8 cellular contexts compared by ENCODE assay signal in genomic region chr10:49761789-49762565, GRCh38. TPM values are rescaled to one million over a fixed set of nuclear protein-coding genes. Genes with fewer than 3 reads are reported as not detected.
DNase-seq lines count a peak whose midpoint lies in the region; ATAC-seq and TF ChIP-seq lines count a peak whose summit lies in the region.

TSS of gene OGDHL (minus strand) at chr10:49762323. CDS start at chr10:49758592, 3,731 bp downstream.

- peak within 1 kb of the TSS; percentile 51 to 58 for H3K4me3 ChIP-seq in right atrium auricular region

- no peaks in the 10 kb centered on the region for H3K27me3 ChIP-seq in right atrium auricular region

- no peak within 1 kb of the TSS for H3K27ac ChIP-seq in right atrium auricular region

- H3K36me3 ChIP-seq in right atrium auricular region = no peaks in the 10 kb centered on the region

- H3K27ac Mint-ChIP-seq in CD14-positive monocyte = no peak within 1 kb of the TSS

- H3K4me1 ChIP-seq in right atrium auricular region = peaks cover 0 to 12% of the 10 kb centered on the region in 2 donors

- H3K9me3 ChIP-seq in right atrium auricular region = peaks cover 0 to 4% of the 10 kb centered on the region in 2 donors

- H3K4me1 Mint-ChIP-seq in CD14-positive monocyte = no peaks in the 10 kb centered on the region

- DNase-seq in CD14-positive monocyte (ENCODE audit: low spot score) (no peak), anterior cingulate cortex (lab: John Stamatoyannopoulos, UW) (peak in 54 of 58 donors; percentile 8 to 86 (median 46)), right atrium auricular region (ENCODE audit: low spot score) (no peak), renal cortical epithelial cell (ENCODE audit: low read depth) (peak; percentile 5)

- H3K9me3 Mint-ChIP-seq in CD14-positive monocyte = peaks cover 0 to 4% (median 0%) of the 10 kb centered on the region in 7 donors

- H3K27me3 Mint-ChIP-seq in CD14-positive monocyte (ENCODE audit: low read depth in 3 of 3) = peaks cover 21 to 42% (median 24%) of the 10 kb centered on the region in 3 donors

- ATAC-seq in GM18909 (IDR thresholded peaks at IDR 0.05; ENCODE audit: poor library complexity, unreplicated experiment) (peak; percentile 81), HG03521 (IDR thresholded peaks at IDR 0.05; ENCODE audit: unreplicated experiment) (peak; percentile 87), HG02840 (IDR thresholded peaks at IDR 0.05; ENCODE audit: low FRiP score, unreplicated experiment) (no peak)

- TF ChIP-seq CTCF in CD14-positive monocyte (IDR thresholded peaks at IDR 0.05) = no peak
- TF ChIP-seq CTCF in right atrium auricular region (IDR thresholded peaks at IDR 0.05) = no peak

- intact Hi-C loops in CD14-positive monocyte (cut with micrococcal nuclease) = no loop called here

- H3K4me3 Mint-ChIP-seq in CD14-positive monocyte = peak within 1 kb of the TSS; percentile 31 to 74

- H3K36me3 Mint-ChIP-seq in CD14-positive monocyte = no peaks in the 10 kb centered on the region

TF ChIP-seq in PFSK-1, 5 proteins besides CTCF, POLR2A, EP300 and RAD21:
- TF ChIP-seq SIN3A (IDR thresholded peaks at IDR 0.05; ENCODE audit: borderline replicate concordance, insufficient read depth, low read length) = peak; percentile 60; the same call in 1 of the 2 replicates
- no peak for TF ChIP-seq POLR2AphosphoS5 (IDR thresholded peaks at IDR 0.05; ENCODE audit: low read depth, low read length)
- TF ChIP-seq FOXP2 (optimal IDR thresholded peaks at IDR 0.05; ENCODE audit: borderline replicate concordance, extremely low read depth, extremely low read length, insufficient read depth) = peak; percentile 91
- TF ChIP-seq REST (IDR thresholded peaks at IDR 0.05; ENCODE audit: insufficient read depth in 1 of 2, low read depth in 2 of 2, low read length in 2 of 2) = peak; percentile 98 to 99
- TF ChIP-seq TAF1 (IDR thresholded peaks at IDR 0.05; ENCODE audit: borderline replicate concordance, insufficient read depth, low read length) = no peak

RNA-seq across cellular contexts. Expression of gene OGDHL, which starts in this region (rescaled TPM):
- polyA plus RNA-seq in CD14-positive monocyte = not detected
- 0.88 TPM for polyA plus RNA-seq in PFSK-1 (2012; ENCODE audit: insufficient read length, low read depth)
- total RNA-seq in right atrium auricular region = 1 to 10 TPM; 5.2 to 6.4 TPM
- total RNA-seq in renal cortical epithelial cell = 7.1 and 58.5 TPM in 2 replicates

Comparison
In these comparisons a context has a peak if more than half of its experiments do, and no peak if none do; other contexts are left out.
1. DNase-seq: peak in anterior cingulate cortex (54 of 58) and renal cortical epithelial cell (single experiment); none in CD14-positive monocyte (single experiment) and right atrium auricular region (single experiment).